In genomic region chr11:6473481-6474422, GRCh38 we compare ENCODE assay signal across 8 cellular contexts. TPM values are rescaled to one million over a fixed set of nuclear protein-coding genes. Genes with fewer than 3 reads are reported as not detected.
DNase-seq lines count a peak whose midpoint lies in the region; ATAC-seq lines count a peak whose summit lies in the region.

TRIM3 (minus strand) TSS chr11:6473941; CDS start chr11:6465695, 8,246 bp downstream.

- peak; percentile 6 for DNase-seq in NCI-H1694 treated with DMSO at 0.1 percent for 48 hours (lab: John Stamatoyannopoulos, UW)
- DNase-seq in NCI-H1694 (lab: John Stamatoyannopoulos, UW) = no peak
- DNase-seq in NCI-H2196 treated with DMSO at 0.1 percent for 48 hours (lab: John Stamatoyannopoulos, UW; ENCODE audit: unreplicated experiment) = peak; percentile 79
- DNase-seq in activated CD4-positive, alpha-beta T cell treated with anti-CD3 and anti-CD28 coated beads for 1 hour = peak; percentile 54
- DNase-seq in cerebellum (ENCODE audit: low spot score) = peak; percentile 99
- peak; percentile 84 for DNase-seq in kidney glomerular epithelial cell (lab: John Stamatoyannopoulos, UW)
- DNase-seq in stimulated activated CD4-positive, alpha-beta T cell treated with anti-CD3 and anti-CD28 coated beads, Interleukin-15, amount 100 ng/mL, for 48 hours (ENCODE audit: low read depth in 2 of 2) = peak; percentile 10 to 42

- peak; percentile 59 for ATAC-seq in HG03066 (IDR thresholded peaks at IDR 0.05; ENCODE audit: low read depth, unreplicated experiment)

RNA-seq across cellular contexts. Expression of gene TRIM3, which starts in this region (rescaled TPM):
- total RNA-seq in cerebellum = 63.9 TPM
